11 cellular contexts compared by ENCODE assay signal in genomic region chr3:169886671-169887070, GRCh38. TPM values are rescaled to one million over a fixed set of nuclear protein-coding genes. Genes with fewer than 3 reads are reported as not detected.
A peak's percentile ranks its signal among the peaks of the same experiment; 100 is the strongest.
DNase-seq lines count a peak whose midpoint lies in the region; ATAC-seq and TF ChIP-seq lines count a peak whose summit lies in the region.
"Had no signal": no experiment of that assay in that cellular context is flagged by ENCODE, and none has a peak within 500 bp of the region (broad histone marks: within the 10 kb centered on the region; RNA-seq: fewer than 3 reads in every experiment).

No MANE protein-coding gene starts in this region.

- H3K9me3 ChIP-seq in colonic mucosa (no peaks in the 10 kb centered on the region), left lung (no peaks in the 10 kb centered on the region), thyroid gland (no peaks in the 10 kb centered on the region)

- H3K9ac ChIP-seq in colonic mucosa (ENCODE audit: low read depth in 2 of 2, low read length in 2 of 2), result no peak overlapping the region

- H3K27ac ChIP-seq in colonic mucosa, result no peak overlapping the region
- H3K27ac ChIP-seq in left lung, result no peak overlapping the region
- H3K27ac ChIP-seq in thyroid gland, result peak overlapping the region in 1 of 3 donors; percentile 4

- no peak overlapping the region for H3K4me3 ChIP-seq in colonic mucosa
- no peak overlapping the region for H3K4me3 ChIP-seq in left lung
- no peak overlapping the region for H3K4me3 ChIP-seq in thyroid gland (replicated peaks in 1 of 3)

- TF ChIP-seq CTCF in colonic mucosa (IDR thresholded peaks at IDR 0.05) (no peak), left lung (IDR thresholded peaks at IDR 0.05) (no peak), thyroid gland (IDR thresholded peaks at IDR 0.05) (no peak)

- 5 to 9% methylated on average over 3 to 5 of the region's 5 CpGs for WGBS in thyroid gland, 2 donors

- no peak for TF ChIP-seq POLR2A in thyroid gland (IDR thresholded peaks at IDR 0.05)

- H3K4me1 ChIP-seq in colonic mucosa, result no peaks in the 10 kb centered on the region
- H3K4me1 ChIP-seq in left lung, result no peaks in the 10 kb centered on the region
- peaks cover 7 to 9% of the 10 kb centered on the region in 2 donors for H3K4me1 ChIP-seq in thyroid gland

- no peaks in the 10 kb centered on the region for H3K36me3 ChIP-seq in colonic mucosa
- H3K36me3 ChIP-seq in left lung, result no peaks in the 10 kb centered on the region
- no peaks in the 10 kb centered on the region for H3K36me3 ChIP-seq in thyroid gland

- intact Hi-C loops in colonic mucosa (cut with DNase I), result no loop called here
- intact Hi-C loops in left lung (cut with DNase I), result no loop called here
- intact Hi-C loops in thyroid gland (cut with DNase I), result no loop called here

- peak; percentile 91 for ATAC-seq in left lung
- ATAC-seq: natural killer cell treated with Interleukin-12 subunit alpha and Interleukin-12 subunit beta and Interleukin-15 and Interleukin-18, amount 100 ng/mL, for 72 hours had no signal

- H3K27me3 ChIP-seq in colonic mucosa (no peaks in the 10 kb centered on the region), left lung (no peaks in the 10 kb centered on the region), thyroid gland (no peaks in the 10 kb centered on the region)

- DNase-seq in NCI-H2029 (lab: John Stamatoyannopoulos, UW) (peak; percentile 7), colonic mucosa (peak; percentile 31), left lung (peak in 1 of 2 donors; percentile 69), thyroid gland (peak; percentile 95 to 97), NCI-H345 treated with DMSO at 0.1 percent for 48 hours (lab: John Stamatoyannopoulos, UW; ENCODE audit: unreplicated experiment) (no peak), DMS79 (lab: John Stamatoyannopoulos, UW) (no peak), Kasumi-1 (lab: John Stamatoyannopoulos, UW) (no peak), T-helper 2 cell (no peak)
- DNase-seq: activated naive CD4-positive, alpha-beta T cell treated with anti-CD3 and anti-CD28 coated beads, Interleukin-2, amount 50 U/mL, for 16 hours had no signal

RNA-seq across cellular contexts. Expression of gene LRRC31, which starts 16.9 kb away (rescaled TPM):
- total RNA-seq in colonic mucosa (10 to 100 TPM; 42.0 to 66.0 TPM), left lung (under 1 TPM; 0.29 to 0.47 TPM), thyroid gland (not detected)
- total RNA-seq: natural killer cell treated with Interleukin-12 subunit alpha and Interleukin-12 subunit beta and Interleukin-15 and Interleukin-18, amount 100 ng/mL, for 72 hours had no signal

RNA-seq across cellular contexts. Expression of gene SAMD7, which starts 24.7 kb away (rescaled TPM):
- total RNA-seq in colonic mucosa (not detected), left lung (not detected), thyroid gland (not detected)
- total RNA-seq: frontal cortex; natural killer cell treated with Interleukin-12 subunit alpha and Interleukin-12 subunit beta and Interleukin-15 and Interleukin-18, amount 100 ng/mL, for 72 hours had no signal

Comparison
In these comparisons a context has a peak if more than half of its experiments do, and no peak if none do; other contexts are left out.
1. DNase-seq: peak in NCI-H2029 (single experiment), colonic mucosa (single experiment) and thyroid gland (2 of 2); none in NCI-H345 treated with DMSO at 0.1 percent for 48 hours (single experiment), DMS79 (single experiment), Kasumi-1 (0 of 2) and T-helper 2 cell (0 of 5).
2. RNA of gene LRRC31, which starts 16.9 kb away (total RNA-seq): 42.0 to 66.0 TPM in colonic mucosa; 0.29 to 0.47 TPM in left lung and not detected in thyroid gland; every median in the first group is over 10 times any median in the second.